Comparison of ENCODE assay signal across 27 cellular contexts in genomic region chr4:115332078-115332477, GRCh38.
"Had no signal": no experiment of that assay in that cellular context is flagged by ENCODE, and none has a peak within 500 bp of the region (broad histone marks: within the 10 kb centered on the region; RNA-seq: fewer than 3 reads in every experiment).

No MANE protein-coding gene starts in this region.

- DNase-seq: activated CD4-positive, alpha-beta memory T cell treated with anti-CD3 and anti-CD28 coated beads, Interleukin-2, amount 10 ng/mL, durations not matched to agents 7 days and 5 days; activated CD4-positive, alpha-beta T cell treated with anti-CD3 and anti-CD28 coated beads, Interleukin-2, amount 10 ng/mL, durations not matched to agents 24 days and 14 days; activated CD8-positive, alpha-beta memory T cell treated with anti-CD3 and anti-CD28 coated beads, Interleukin-2, amount 10 ng/mL, durations not matched to agents 7 days and 5 days; activated gamma-delta T cell; activated naive CD4-positive, alpha-beta T cell treated with anti-CD3 and anti-CD28 coated beads, Interleukin-2, amount 50 U/mL, for 16 hours; activated naive CD8-positive, alpha-beta T cell treated with anti-CD3 and anti-CD28 coated beads, Interleukin-2, amount 50 U/mL, for 24 hours; activated T-cell treated with anti-CD3 and anti-CD28 coated beads for 4 hours; cerebellar nuclear complex; cortex of kidney; endodermal cell; esophagus squamous epithelium; gastrocnemius medialis; hippocampal formation; left ventricle myocardium superior; mammary epithelial cell; midbrain; ovary; stimulated activated CD4-positive, alpha-beta T cell treated with anti-CD3 and anti-CD28 coated beads, Interleukin-2, amount 100 ng/mL, for 48 hours; stimulated activated CD8-positive, alpha-beta memory T cell treated with anti-CD3 and anti-CD28 coated beads, Interleukin-4, amount 100 ng/mL, for 48 hours; stimulated activated naive CD4-positive, alpha-beta T cell; testis; uterus had no signal

- H3K4me3 ChIP-seq: esophagus squamous epithelium, gastrocnemius medialis, ovary, prostate gland, testis, uterus had no signal

- H3K27ac ChIP-seq: esophagus squamous epithelium, gastrocnemius medialis, neutrophil, ovary, prostate gland, testis, uterus, VCaP had no signal

- H3K4me1 ChIP-seq: esophagus squamous epithelium, gastrocnemius medialis, prostate gland, testis, uterus had no signal

- H3K27me3 ChIP-seq: esophagus squamous epithelium, gastrocnemius medialis, neutrophil, ovary, testis, uterus had no signal

- H3K9me3 ChIP-seq: esophagus squamous epithelium, gastrocnemius medialis, neutrophil, ovary, prostate gland, testis, uterus had no signal

- H3K36me3 ChIP-seq: esophagus squamous epithelium, gastrocnemius medialis, neutrophil, ovary, prostate gland, uterus had no signal

- ATAC-seq: activated CD4-positive, CD25-positive, alpha-beta regulatory T cell treated with anti-CD3 and anti-CD28 coated beads, Interleukin-2, amount 50 U/mL, for 24 hours; activated CD8-positive, alpha-beta memory T cell treated with anti-CD3 and anti-CD28 coated beads, Interleukin-2, amount 10 ng/mL, durations not matched to agents 7 days and 5 days; activated naive CD8-positive, alpha-beta T cell treated with anti-CD3 and anti-CD28 coated beads, Interleukin-2, amount 50 U/mL, for 24 hours; gastrocnemius medialis; left ventricle myocardium superior; natural killer cell treated with Interleukin-12 subunit alpha and Interleukin-12 subunit beta and Interleukin-15 and Interleukin-18, amount 100 ng/mL, for 72 hours had no signal
